Comparison of ENCODE assay signal across 9 cellular contexts in genomic region chr3:45841380-45841700, GRCh38. TPM values are rescaled to one million over a fixed set of nuclear protein-coding genes. Genes with fewer than 3 reads are reported as not detected.
DNase-seq lines count a peak whose midpoint lies in the region; FAIRE-seq and TF ChIP-seq lines count a peak whose summit lies in the region.
"Had no signal": no experiment of that assay in that cellular context is flagged by ENCODE, and none has a peak within 500 bp of the region (broad histone marks: within the 10 kb centered on the region; RNA-seq: fewer than 3 reads in every experiment).

No MANE protein-coding gene starts in this region.

- H3K4me1 Mint-ChIP-seq in mesothelial cell of epicardium = peaks cover 12% of the 10 kb centered on the region

- peak overlapping the region; percentile 94 for H3K4me3 Mint-ChIP-seq in mesothelial cell of epicardium

- peaks cover 7% of the 10 kb centered on the region for H3K36me3 Mint-ChIP-seq in mesothelial cell of epicardium

- H3K36me3 ChIP-seq in HEK293 (ENCODE audit: control insufficient read depth in 2 of 2, insufficient read depth in 1 of 2, low read length in 2 of 2) (peaks cover 0 to 3% of the 10 kb centered on the region in 2 experiments; a peak in 1 of 3 replicates), duodenal mucosa (ENCODE audit: control insufficient read depth in 1 of 2, insufficient read depth in 2 of 2, low read length in 2 of 2) (peaks cover 0 to 4% of the 10 kb centered on the region in 2 donors)

- H3K9me3 Mint-ChIP-seq in mesothelial cell of epicardium = no peaks in the 10 kb centered on the region

- TF ChIP-seq CTCF in HEK293 (tag by site-specific recombination; IDR thresholded peaks at IDR 0.05) (no peak), mesothelial cell of epicardium (IDR thresholded peaks at IDR 0.05; ENCODE audit: unreplicated experiment) (no peak)

- no peaks in the 10 kb centered on the region for H3K27me3 ChIP-seq in duodenal mucosa (ENCODE audit: control insufficient read depth in 1 of 2, insufficient read depth in 2 of 2, low read length in 2 of 2)

- POLR2A ChIA-PET in HEK293 (lab: Yijun Ruan, JAX) = no interaction called here

- H3K27ac ChIP-seq in HEK293 (ENCODE audit: extremely low read depth, low read depth, low read length) = no peak overlapping the region
- no peak overlapping the region for H3K27ac ChIP-seq in duodenal mucosa (ENCODE audit: low read depth, low read length)

- DNase-seq in CD1c-positive myeloid dendritic cell (ENCODE audit: extremely low spot score) (peak; percentile 60), RCC 7860 (ENCODE audit: low spot score) (peak; percentile 7), mesothelial cell of epicardium (ENCODE audit: low spot score in 2 of 2, unreplicated experiment in 2 of 2) (peak in 1 of 2 experiments; percentile 42), mucosa of gallbladder (ENCODE audit: low spot score) (no peak), NCI-H226 (no peak), NCI-H2029 treated with DMSO at 0.1 percent for 48 hours (lab: John Stamatoyannopoulos, UW) (no peak)

- H3K4me3 ChIP-seq in HEK293 (ENCODE audit: low read depth, low read length) (peak overlapping the region; percentile 87), duodenal mucosa (ENCODE audit: low read depth in 1 of 2, low read length in 2 of 2) (peak overlapping the region; percentile 84 to 88)

- CTCF ChIA-PET in HEK293 (lab: Yijun Ruan, JAX) = interaction anchor here (0.6 to 1.0 kb wide), 2 partner anchors 11 to 88 kb away, joined by 3 to 4 read pairs; no protein-coding TSS in a partner anchor

- FAIRE-seq in RCC 7860 (lab: Jason Lieb, UNC) = no peak

- H3K9me3 ChIP-seq in HEK293 (ENCODE audit: control insufficient read depth, insufficient read depth, low read depth, low read length) (no peaks in the 10 kb centered on the region), duodenal mucosa (ENCODE audit: control insufficient read depth in 1 of 2, low read length in 2 of 2) (no peaks in the 10 kb centered on the region)

- peak overlapping the region; percentile 51 to 56 for H3K9ac ChIP-seq in duodenal mucosa (ENCODE audit: low read depth in 1 of 2, low read length in 2 of 2)

- H3K27me3 Mint-ChIP-seq in mesothelial cell of epicardium (ENCODE audit: low read depth) = peaks cover 33% of the 10 kb centered on the region

- H3K27ac Mint-ChIP-seq in mesothelial cell of epicardium = peak overlapping the region; percentile 97

- H3K4me1 ChIP-seq in HEK293 (ENCODE audit: control insufficient read depth, insufficient read depth, low read length) = no peaks in the 10 kb centered on the region
- peaks cover 7 to 13% of the 10 kb centered on the region in 2 donors for H3K4me1 ChIP-seq in duodenal mucosa (ENCODE audit: control insufficient read depth in 1 of 2, insufficient read depth in 2 of 2, low read length in 2 of 2)

TF ChIP-seq in HEK293, 187 proteins besides CTCF, POLR2A, EP300 and RAD21:
- TF ChIP-seq ZNF692 (tag by site-specific recombination; IDR thresholded peaks at IDR 0.05) (no peak), ZBTB20 (tag by site-specific recombination; IDR thresholded peaks at IDR 0.05) (peak; percentile 7; the same call in 1 of the 2 replicates), GLI4 (tag by site-specific recombination; IDR thresholded peaks at IDR 0.05) (no peak), ZNF23 (tag by site-specific recombination; IDR thresholded peaks at IDR 0.05; ENCODE audit: borderline replicate concordance) (no peak)

RNA-seq across cellular contexts. Expression of gene LZTFL1, which starts 0.6 kb away (rescaled TPM):
- 21.7 to 26.3 TPM (median 22.5 TPM) in 3 replicates for total RNA-seq in mesothelial cell of epicardium
- total RNA-seq in mucosa of gallbladder = 25.4 TPM

RNA-seq across cellular contexts. Expression of gene CCR9, which starts 45.0 kb away (rescaled TPM):
- total RNA-seq in mesothelial cell of epicardium (not detected in 3 replicates), mucosa of gallbladder (0.23 TPM)
- total RNA-seq: NCI-H460 had no signal

RNA-seq across cellular contexts. Expression of gene SLC6A20, which starts 45.0 kb away (rescaled TPM):
- total RNA-seq in mesothelial cell of epicardium (0.27 TPM in 1 of 3 replicates, not detected in the others), mucosa of gallbladder (55.4 TPM)
- total RNA-seq: NCI-H460 had no signal

Comparison
In these comparisons a context has a peak if more than half of its experiments do, and no peak if none do; other contexts are left out.
1. DNase-seq: peak in CD1c-positive myeloid dendritic cell (single experiment) and RCC 7860 (single experiment); none in mucosa of gallbladder (single experiment), NCI-H226 (single experiment) and NCI-H2029 treated with DMSO at 0.1 percent for 48 hours (single experiment).
2. RNA of gene SLC6A20, which starts 45.0 kb away (total RNA-seq): 55.4 TPM in mucosa of gallbladder (single experiment); 0.27 TPM in mesothelial cell of epicardium; every median in the first group is over 10 times any median in the second.